Comparison of ENCODE assay signal across 1 cellular context in genomic region chr6:117317261-117317660, GRCh38.
TF ChIP-seq lines count a peak whose summit lies in the region.

No MANE protein-coding gene starts in this region.

TF ChIP-seq in HepG2, 621 proteins besides CTCF, POLR2A, EP300 and RAD21 (continued from another document):
- no peak for TF ChIP-seq GRHL1 (CRISPR knock-in tag; conservative IDR thresholded peaks at IDR 0.05)
- no peak for TF ChIP-seq ZSCAN29 (CRISPR knock-in tag; conservative IDR thresholded peaks at IDR 0.05)
- peak; percentile 68 for TF ChIP-seq STAG1 (CRISPR knock-in tag; IDR thresholded peaks at IDR 0.05)
- TF ChIP-seq ZNF260 (CRISPR knock-in tag; IDR thresholded peaks at IDR 0.05; ENCODE audit: borderline replicate concordance, low read depth), result no peak
- no peak for TF ChIP-seq PHF20 (CRISPR knock-in tag; IDR thresholded peaks at IDR 0.05)
- TF ChIP-seq ZNF180 (CRISPR knock-in tag; IDR thresholded peaks at IDR 0.05; ENCODE audit: borderline replicate concordance, low read depth), result no peak
- TF ChIP-seq JDP2 (CRISPR knock-in tag; IDR thresholded peaks at IDR 0.05; ENCODE audit: borderline replicate concordance), result no peak
TF ChIP-seq in HepG2: peak in this region for 2.
